ENCODE assay signal across 11 cellular contexts in the genomic region with DNA sequence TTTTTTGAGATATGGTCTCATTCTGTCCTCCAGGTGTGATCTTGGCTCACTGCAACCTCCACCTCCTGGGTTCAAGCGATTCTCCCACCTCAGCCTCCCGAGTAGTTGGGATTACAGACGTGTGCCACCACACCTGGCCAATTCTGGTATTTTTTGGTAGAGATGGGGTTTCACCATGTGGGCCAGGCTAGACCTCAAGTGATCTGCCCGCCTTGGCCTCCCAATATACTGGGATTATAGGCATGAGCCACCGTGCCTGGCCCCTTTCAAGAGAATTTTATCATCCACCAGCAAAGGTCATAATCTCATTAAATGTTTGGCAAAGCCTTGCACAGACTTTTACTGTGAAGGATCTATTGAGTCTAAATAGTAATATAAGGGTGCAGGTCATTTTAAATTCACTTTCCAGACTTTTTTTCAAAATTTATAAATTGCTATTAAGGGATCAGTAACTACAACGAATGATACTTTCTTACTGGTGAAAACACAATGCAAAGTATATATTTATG. TPM values are rescaled to one million over a fixed set of nuclear protein-coding genes. Genes with fewer than 3 reads are reported as not detected.
DNase-seq lines count a peak whose midpoint lies in the region; ATAC-seq, FAIRE-seq and TF ChIP-seq lines count a peak whose summit lies in the region.
"Had no signal": no experiment of that assay in that cellular context is flagged by ENCODE, and none has a peak within 500 bp of the region (broad histone marks: within the 10 kb centered on the region; RNA-seq: fewer than 3 reads in every experiment).

No MANE protein-coding gene starts in this region.

- H3K27ac ChIP-seq in CD4-positive, alpha-beta T cell (ENCODE audit: low read depth, low read length), result no peak overlapping the region
- peak overlapping the region in 1 of 2 donors; percentile 30 for H3K27ac ChIP-seq in small intestine (ENCODE audit: low read depth in 1 of 2, low read length in 1 of 2)
- H3K27ac ChIP-seq: coronary artery had no signal

- H3K4me1 ChIP-seq in small intestine (ENCODE audit: control insufficient read depth in 2 of 2, insufficient read depth in 1 of 2, low read depth in 1 of 2, low read length in 1 of 2), result peaks cover 7 to 9% of the 10 kb centered on the region in 2 donors

- peak overlapping the region; percentile 54 for H3K4me3 Mint-ChIP-seq in CD4-positive, alpha-beta T cell
- H3K4me3 Mint-ChIP-seq in IgD-negative memory B cell (peak overlapping the region in 3 of 4 donors; percentile 72 to 99 (median 73)), mesothelial cell of epicardium (peak overlapping the region; percentile 93)
- peak overlapping the region; percentile 99 for H3K4me3 Mint-ChIP-seq in activated T-helper 2 cell treated with anti-CD3 and anti-CD28 coated beads, Interferon-gamma antibody, Interleukin-2, Interleukin-4, amounts not matched to agents 10 μg/mL and 5 μg/mL and 100 μg/mL, durations not matched to agents 14 hours and 24 hours and 36 hours (ENCODE audit: low read depth)
- H3K4me3 Mint-ChIP-seq in natural killer cell treated with Interleukin-12 subunit alpha and Interleukin-12 subunit beta and Interleukin-15 and Interleukin-18, amount 100 ng/mL, for 72 hours, result no peak overlapping the region

- no peak for ATAC-seq in CD4-positive, alpha-beta T cell (ENCODE audit: poor library complexity)
- ATAC-seq in natural killer cell treated with Interleukin-12 subunit alpha and Interleukin-12 subunit beta and Interleukin-15 and Interleukin-18, amount 100 ng/mL, for 72 hours, result no peak

- H3K36me3 ChIP-seq in small intestine (ENCODE audit: control insufficient read depth in 2 of 2, insufficient read depth in 2 of 2, low read length in 2 of 2), result peaks cover 0 to under 1% of the 10 kb centered on the region in 2 donors

- WGBS in small intestine, 3 donors, result 35 to 68% (median 44%) methylated on average over 6 of the region's 6 CpGs

- no peak overlapping the region for H3K27ac Mint-ChIP-seq in CD4-positive, alpha-beta T cell
- H3K27ac Mint-ChIP-seq in IgD-negative memory B cell (peak overlapping the region in 1 of 3 donors; percentile 100), mesothelial cell of epicardium (peak overlapping the region; percentile 85)
- H3K27ac Mint-ChIP-seq in activated T-helper 2 cell treated with anti-CD3 and anti-CD28 coated beads, Interferon-gamma antibody, Interleukin-2, Interleukin-4, amounts not matched to agents 10 μg/mL and 5 μg/mL and 100 μg/mL, durations not matched to agents 14 hours and 24 hours and 36 hours, result peak overlapping the region; percentile 36
- H3K27ac Mint-ChIP-seq in natural killer cell treated with Interleukin-12 subunit alpha and Interleukin-12 subunit beta and Interleukin-15 and Interleukin-18, amount 100 ng/mL, for 72 hours, result no peak overlapping the region

- CTCF ChIA-PET in CD4-positive, alpha-beta T cell (lab: Charles Lee), result no interaction called here

- no peak for DNase-seq in CD4-positive, alpha-beta T cell
- DNase-seq in activated T-helper 2 cell treated with anti-CD3 and anti-CD28 coated beads, Interferon-gamma antibody, Interleukin-2, Interleukin-4, amounts not matched to agents 10 μg/mL and 5 μg/mL and 100 μg/mL, durations not matched to agents 14 hours and 24 hours and 36 hours (ENCODE audit: low spot score), result no peak
- DNase-seq in mesothelial cell of epicardium (ENCODE audit: low spot score in 2 of 2, unreplicated experiment in 2 of 2) (no peak), inferior parietal cortex (ENCODE audit: extremely low spot score) (no peak), small intestine (no peak), DMS53 (lab: John Stamatoyannopoulos, UW) (no peak)
- no peak for DNase-seq in natural killer cell treated with Interleukin-12 subunit alpha and Interleukin-12 subunit beta and Interleukin-15 and Interleukin-18, amount 100 ng/mL, for 72 hours (ENCODE audit: low spot score)
- DNase-seq: H7, NCI-H2029 treated with DMSO at 0.1 percent for 48 hours had no signal

- peaks cover 71% of the 10 kb centered on the region for H3K4me1 Mint-ChIP-seq in CD4-positive, alpha-beta T cell (ENCODE audit: low read depth)
- H3K4me1 Mint-ChIP-seq in IgD-negative memory B cell, result peaks cover 36 to 67% (median 48%) of the 10 kb centered on the region in 3 donors
- H3K4me1 Mint-ChIP-seq in activated T-helper 2 cell treated with anti-CD3 and anti-CD28 coated beads, Interferon-gamma antibody, Interleukin-2, Interleukin-4, amounts not matched to agents 10 μg/mL and 5 μg/mL and 100 μg/mL, durations not matched to agents 14 hours and 24 hours and 36 hours (ENCODE audit: low read depth), result peaks cover 40% of the 10 kb centered on the region
- peaks cover 35% of the 10 kb centered on the region for H3K4me1 Mint-ChIP-seq in mesothelial cell of epicardium
- H3K4me1 Mint-ChIP-seq in natural killer cell treated with Interleukin-12 subunit alpha and Interleukin-12 subunit beta and Interleukin-15 and Interleukin-18, amount 100 ng/mL, for 72 hours (ENCODE audit: low read depth in 2 of 2), result peaks cover 46 to 57% of the 10 kb centered on the region in 2 donors

- H3K36me3 Mint-ChIP-seq in CD4-positive, alpha-beta T cell (ENCODE audit: low read depth), result peaks cover 59% of the 10 kb centered on the region
- H3K36me3 Mint-ChIP-seq in IgD-negative memory B cell, result peaks cover 3% of the 10 kb centered on the region
- peaks cover 28% of the 10 kb centered on the region for H3K36me3 Mint-ChIP-seq in activated T-helper 2 cell treated with anti-CD3 and anti-CD28 coated beads, Interferon-gamma antibody, Interleukin-2, Interleukin-4, amounts not matched to agents 10 μg/mL and 5 μg/mL and 100 μg/mL, durations not matched to agents 14 hours and 24 hours and 36 hours (ENCODE audit: low read depth)
- no peaks in the 10 kb centered on the region for H3K36me3 Mint-ChIP-seq in mesothelial cell of epicardium
- peaks cover 5% of the 10 kb centered on the region for H3K36me3 Mint-ChIP-seq in natural killer cell treated with Interleukin-12 subunit alpha and Interleukin-12 subunit beta and Interleukin-15 and Interleukin-18, amount 100 ng/mL, for 72 hours

- H3K27me3 ChIP-seq in CD4-positive, alpha-beta T cell (ENCODE audit: control insufficient read depth, insufficient read depth, low read length), result no peaks in the 10 kb centered on the region
- H3K27me3 ChIP-seq in small intestine (ENCODE audit: control insufficient read depth in 2 of 2, insufficient read depth in 2 of 2, low read length in 2 of 2), result no peaks in the 10 kb centered on the region

- H3K9me3 ChIP-seq in CD4-positive, alpha-beta T cell (ENCODE audit: control insufficient read depth, low read length), result no peaks in the 10 kb centered on the region
- no peaks in the 10 kb centered on the region for H3K9me3 ChIP-seq in small intestine (ENCODE audit: control insufficient read depth, low read depth)

- H3K27me3 Mint-ChIP-seq in CD4-positive, alpha-beta T cell, result no peaks in the 10 kb centered on the region
- H3K27me3 Mint-ChIP-seq in IgD-negative memory B cell, result no peaks in the 10 kb centered on the region
- no peaks in the 10 kb centered on the region for H3K27me3 Mint-ChIP-seq in activated T-helper 2 cell treated with anti-CD3 and anti-CD28 coated beads, Interferon-gamma antibody, Interleukin-2, Interleukin-4, amounts not matched to agents 10 μg/mL and 5 μg/mL and 100 μg/mL, durations not matched to agents 14 hours and 24 hours and 36 hours (ENCODE audit: low read depth)
- no peaks in the 10 kb centered on the region for H3K27me3 Mint-ChIP-seq in mesothelial cell of epicardium (ENCODE audit: low read depth)
- H3K27me3 Mint-ChIP-seq in natural killer cell treated with Interleukin-12 subunit alpha and Interleukin-12 subunit beta and Interleukin-15 and Interleukin-18, amount 100 ng/mL, for 72 hours, result no peaks in the 10 kb centered on the region

- H3K9me3 Mint-ChIP-seq in CD4-positive, alpha-beta T cell, result no peaks in the 10 kb centered on the region
- H3K9me3 Mint-ChIP-seq in IgD-negative memory B cell (no peaks in the 10 kb centered on the region), mesothelial cell of epicardium (no peaks in the 10 kb centered on the region)
- no peaks in the 10 kb centered on the region for H3K9me3 Mint-ChIP-seq in activated T-helper 2 cell treated with anti-CD3 and anti-CD28 coated beads, Interferon-gamma antibody, Interleukin-2, Interleukin-4, amounts not matched to agents 10 μg/mL and 5 μg/mL and 100 μg/mL, durations not matched to agents 14 hours and 24 hours and 36 hours
- H3K9me3 Mint-ChIP-seq in natural killer cell treated with Interleukin-12 subunit alpha and Interleukin-12 subunit beta and Interleukin-15 and Interleukin-18, amount 100 ng/mL, for 72 hours, result no peaks in the 10 kb centered on the region

- TF ChIP-seq CTCF in CD4-positive, alpha-beta T cell (IDR thresholded peaks at IDR 0.05), result no peak
- no peak for TF ChIP-seq CTCF in mesothelial cell of epicardium (IDR thresholded peaks at IDR 0.05; ENCODE audit: unreplicated experiment)

- no peak for FAIRE-seq in small intestine (lab: Jason Lieb, UNC)

- POLR2A ChIA-PET in CD4-positive, alpha-beta T cell (lab: Charles Lee), result no interaction called here

- no peak overlapping the region for H3K4me3 ChIP-seq in small intestine (ENCODE audit: low read depth in 1 of 2, low read length in 2 of 2)

- intact Hi-C loops in CD4-positive, alpha-beta T cell (cut with DNase I, micrococcal nuclease), result loop anchor here (2.0 to 5.0 kb wide), 6 partner anchors 55 to 363 kb away; a partner anchor contains a TSS
- intact Hi-C loops in activated T-helper 2 cell treated with anti-CD3 and anti-CD28 coated beads, Interferon-gamma antibody, Interleukin-2, Interleukin-4, amounts not matched to agents 10 μg/mL and 5 μg/mL and 100 μg/mL, durations not matched to agents 14 hours and 24 hours and 36 hours (cut with micrococcal nuclease), result loop anchor here (5.0 kb wide), 2 partner anchors 105 to 175 kb away; a partner anchor contains a TSS

RNA-seq across cellular contexts. Expression of a gene that starts 2.5 kb away (rescaled TPM):
- 10 to 100 TPM; 72.4 to 73.7 TPM for total RNA-seq in CD4-positive, alpha-beta T cell
- polyA plus RNA-seq in IgD-negative memory B cell (125 TPM), small intestine (100 to 1,000 TPM; 145 to 209 (median 170) TPM)
- 134 and 137 TPM in 2 replicates for total RNA-seq in activated T-helper 2 cell treated with anti-CD3 and anti-CD28 coated beads, Interferon-gamma antibody, Interleukin-2, Interleukin-4, amounts not matched to agents 10 μg/mL and 5 μg/mL and 100 μg/mL, durations not matched to agents 14 hours and 24 hours and 36 hours
- 95.5 to 100 TPM (median 97.4 TPM) in 3 replicates for total RNA-seq in mesothelial cell of epicardium
- total RNA-seq in natural killer cell treated with Interleukin-12 subunit alpha and Interleukin-12 subunit beta and Interleukin-15 and Interleukin-18, amount 100 ng/mL, for 72 hours, result 100 to 1,000 TPM in 1 of 2 donors, 10 to 100 TPM in 1; 80.4 to 108 TPM

RNA-seq across cellular contexts. Expression of a gene that starts 2.8 kb away (rescaled TPM):
- 10 to 100 TPM; 25.2 to 30.3 TPM for total RNA-seq in CD4-positive, alpha-beta T cell
- 104 TPM for polyA plus RNA-seq in IgD-negative memory B cell
- total RNA-seq in activated T-helper 2 cell treated with anti-CD3 and anti-CD28 coated beads, Interferon-gamma antibody, Interleukin-2, Interleukin-4, amounts not matched to agents 10 μg/mL and 5 μg/mL and 100 μg/mL, durations not matched to agents 14 hours and 24 hours and 36 hours, result 104 and 108 TPM in 2 replicates
- total RNA-seq in mesothelial cell of epicardium, result 79.4 to 85.5 TPM (median 83.2 TPM) in 3 replicates
- polyA plus RNA-seq in small intestine, result 100 to 1,000 TPM; 102 to 331 (median 260) TPM
- total RNA-seq in natural killer cell treated with Interleukin-12 subunit alpha and Interleukin-12 subunit beta and Interleukin-15 and Interleukin-18, amount 100 ng/mL, for 72 hours, result 10 to 100 TPM; 49.1 to 58.1 TPM

Comparison
In these comparisons a context has a peak if more than half of its experiments do, and no peak if none do; other contexts are left out.
1. H3K27ac Mint-ChIP-seq: peak in activated T-helper 2 cell treated with anti-CD3 and anti-CD28 coated beads, Interferon-gamma antibody, Interleukin-2, Interleukin-4, amounts not matched to agents 10 μg/mL and 5 μg/mL and 100 μg/mL, durations not matched to agents 14 hours and 24 hours and 36 hours (single experiment) and mesothelial cell of epicardium (single experiment); none in CD4-positive, alpha-beta T cell (single experiment) and natural killer cell treated with Interleukin-12 subunit alpha and Interleukin-12 subunit beta and Interleukin-15 and Interleukin-18, amount 100 ng/mL, for 72 hours (0 of 2).